ENCODE assay signal across 19 cellular contexts in the genomic region with DNA sequence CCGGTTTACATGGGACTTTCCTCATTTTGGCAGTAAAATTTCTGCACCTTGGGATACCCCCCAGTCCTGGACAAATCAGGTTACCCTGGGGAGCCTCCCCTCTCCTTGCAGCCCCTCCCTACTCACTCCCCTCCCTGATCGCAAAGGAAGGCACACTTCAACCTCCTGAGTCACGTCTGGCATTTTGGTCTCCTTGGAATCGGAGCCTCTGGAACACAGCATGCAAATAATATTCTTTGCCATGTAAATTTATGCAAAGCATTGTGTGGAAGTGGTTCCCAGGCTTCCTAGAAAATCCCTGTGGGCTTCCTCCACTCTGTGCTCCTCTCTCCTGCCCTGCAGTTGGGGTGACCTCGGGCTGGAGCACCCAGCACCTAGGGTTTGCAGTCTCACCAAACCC. TPM values are rescaled to one million over a fixed set of nuclear protein-coding genes. Genes with fewer than 3 reads are reported as not detected.
"Had no signal": no experiment of that assay in that cellular context is flagged by ENCODE, and none has a peak within 500 bp of the region (broad histone marks: within the 10 kb centered on the region; RNA-seq: fewer than 3 reads in every experiment).

No MANE protein-coding gene starts in this region.

- ATAC-seq: activated T-cell treated with anti-CD3 and anti-CD28 coated beads, Interleukin-2, amount 50 U/mL, for 4 hours; natural killer cell treated with Interleukin-12 subunit alpha and Interleukin-12 subunit beta and Interleukin-15 and Interleukin-18, amount 100 ng/mL, for 72 hours; sciatic nerve; T-helper 17 cell had no signal

- H3K9me3 ChIP-seq: thoracic aorta, vagina had no signal

- DNase-seq: activated CD4-positive, alpha-beta T cell treated with anti-CD3 and anti-CD28 coated beads for 4 hours; activated CD4-positive, alpha-beta T cell treated with anti-CD3 and anti-CD28 coated beads, Interleukin-2, amount 50 U/mL, for 48 hours; activated CD4-positive, CD25-positive, alpha-beta regulatory T cell; activated CD8-positive, alpha-beta memory T cell treated with anti-CD3 and anti-CD28 coated beads, Interleukin-2, amount 50 U/mL, for 48 hours; activated naive CD4-positive, alpha-beta T cell treated with Interleukin-2 at 50 U/mL for 16 hours; activated naive CD8-positive, alpha-beta T cell treated with anti-CD3 and anti-CD28 coated beads, Interleukin-2, amount 10 ng/mL, durations not matched to agents 7 days and 5 days; activated T-cell treated with anti-CD3 and anti-CD28 coated beads, Interleukin-2, amount 50 U/mL, for 4 hours; amygdala; erythroblast; foreskin fibroblast; stimulated activated CD4-positive, alpha-beta T cell treated with anti-CD3 and anti-CD28 coated beads, Interleukin-2, amount 100 ng/mL, for 48 hours; stimulated activated naive CD4-positive, alpha-beta T cell; T-helper 17 cell had no signal

- H3K36me3 ChIP-seq: thoracic aorta, vagina had no signal

- H3K27me3 ChIP-seq: vagina had no signal

- H3K4me3 ChIP-seq: smooth muscle cell, thoracic aorta, vagina had no signal

- H3K4me1 ChIP-seq: parathyroid adenoma, vagina had no signal

- H3K27ac ChIP-seq: parathyroid adenoma, thoracic aorta, vagina had no signal

RNA-seq across cellular contexts. Expression of a gene that starts 11.6 kb away (rescaled TPM):
- total RNA-seq: activated T-cell treated with anti-CD3 and anti-CD28 coated beads, Interleukin-2, amount 50 U/mL, for 4 hours had no signal
